8 cellular contexts compared by ENCODE assay signal in the genomic region with DNA sequence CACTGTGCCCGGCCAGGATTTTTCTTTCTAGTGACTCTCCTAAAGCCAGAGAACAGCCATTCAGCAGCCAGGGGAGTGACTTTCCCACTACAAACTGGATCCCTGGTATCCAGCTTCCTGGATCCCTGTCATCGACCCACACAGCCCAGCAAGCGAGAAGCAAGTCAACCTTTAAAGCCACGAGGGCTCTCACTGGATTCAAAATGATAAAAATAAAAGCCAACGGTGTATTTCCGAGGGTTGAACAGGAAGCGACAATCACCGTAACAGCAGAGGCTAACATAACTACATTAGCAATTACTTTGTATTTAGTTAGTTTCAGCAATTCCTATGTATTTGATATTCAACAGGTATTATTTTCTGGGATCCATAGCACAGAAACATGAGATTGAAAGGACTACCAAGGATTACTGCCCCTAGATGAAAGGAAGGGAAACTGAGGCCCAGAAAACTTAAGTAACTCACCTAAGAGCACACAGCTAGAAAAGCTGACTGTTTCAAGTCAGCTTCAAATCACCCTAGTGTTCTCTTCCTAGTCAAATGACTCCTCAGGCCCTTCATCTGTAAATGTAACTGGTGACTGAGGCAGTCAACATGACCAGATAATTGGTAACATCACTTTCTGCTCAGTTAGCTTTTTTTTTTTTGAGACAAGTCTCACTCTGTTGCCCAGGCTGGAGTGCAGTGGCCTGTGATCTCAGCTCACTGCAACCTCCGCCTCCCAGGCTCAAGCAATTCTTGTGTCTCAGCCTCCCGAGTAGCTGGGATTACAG. TPM values are rescaled to one million over a fixed set of nuclear protein-coding genes. Genes with fewer than 3 reads are reported as not detected.
DNase-seq lines count a peak whose midpoint lies in the region; ATAC-seq and TF ChIP-seq lines count a peak whose summit lies in the region.

No MANE protein-coding gene starts in this region.

- H3K9me3 ChIP-seq in breast epithelium (peaks cover 0 to 8% of the 10 kb centered on the region in 2 donors), mesenchymal stem cell (ENCODE audit: control insufficient read depth, low read length) (peaks cover 10% of the 10 kb centered on the region), transverse colon (peaks cover 0 to 4% of the 10 kb centered on the region in 2 donors)

- no peaks in the 10 kb centered on the region for H3K27me3 ChIP-seq in breast epithelium
- H3K27me3 ChIP-seq in mesenchymal stem cell (ENCODE audit: control insufficient read depth in 1 of 2, insufficient read depth in 1 of 2, low read length in 2 of 2) = no peaks in the 10 kb centered on the region
- H3K27me3 ChIP-seq in transverse colon = no peaks in the 10 kb centered on the region

- TF ChIP-seq EP300 in transverse colon (IDR thresholded peaks at IDR 0.05; ENCODE audit: low read depth) = no peak

- ATAC-seq in HG02571 (IDR thresholded peaks at IDR 0.05; ENCODE audit: unreplicated experiment) = no peak
- no peak for ATAC-seq in omental fat pad (ENCODE audit: low FRiP score)
- no peak for ATAC-seq in GM18502 (IDR thresholded peaks at IDR 0.05; ENCODE audit: poor library complexity, unreplicated experiment)

- no peak overlapping the region for H2BK5ac ChIP-seq in mesenchymal stem cell (ENCODE audit: low read depth, low read length, poor library complexity, severe bottlenecking)

- intact Hi-C loops in activated naive CD4-positive, alpha-beta T cell treated with anti-CD3 and anti-CD28 coated beads for 36 hours (cut with micrococcal nuclease) = loop anchor here (2.0 to 5.0 kb wide), 2 partner anchors 157 to 846 kb away; no protein-coding TSS in a partner anchor
- intact Hi-C loops in breast epithelium (cut with DNase I; ENCODE audit: low total_unique reads) (no loop called here), transverse colon (cut with DNase I; ENCODE audit: low total_unique reads) (no loop called here)

- H2BK120ac ChIP-seq in mesenchymal stem cell (ENCODE audit: low read depth, low read length) = no peak overlapping the region

- H3K18ac ChIP-seq in mesenchymal stem cell (ENCODE audit: low read depth in 1 of 2, low read length in 2 of 2) = no peak overlapping the region

- no peak overlapping the region for H2AK5ac ChIP-seq in mesenchymal stem cell (ENCODE audit: low read length, severe bottlenecking)

- peak overlapping the region; percentile 62 for H3K9ac ChIP-seq in mesenchymal stem cell (ENCODE audit: low read length)

- TF ChIP-seq CTCF in breast epithelium (IDR thresholded peaks at IDR 0.05) (no peak), transverse colon (IDR thresholded peaks at IDR 0.05) (no peak), omental fat pad (IDR thresholded peaks at IDR 0.05) (no peak)

- peak overlapping the region; percentile 72 for H3K4me3 Mint-ChIP-seq in activated naive CD4-positive, alpha-beta T cell treated with anti-CD3 and anti-CD28 coated beads for 36 hours

- H3K36me3 Mint-ChIP-seq in activated naive CD4-positive, alpha-beta T cell treated with anti-CD3 and anti-CD28 coated beads for 36 hours (ENCODE audit: low read depth) = peaks cover 11% of the 10 kb centered on the region

- H2BK12ac ChIP-seq in mesenchymal stem cell (ENCODE audit: low read length in 2 of 2) = no peak overlapping the region

- WGBS in mesenchymal stem cell = 85% methylated on average over 7 of the region's 10 CpGs
- WGBS in transverse colon (ENCODE audit: low coverage in 1 of 2), 2 donors = 55 to 67% methylated on average over 5 to 10 of the region's 10 CpGs

- no peak overlapping the region for H2AFZ ChIP-seq in mesenchymal stem cell (ENCODE audit: low read depth, low read length)

- no peak overlapping the region for H3K14ac ChIP-seq in mesenchymal stem cell (ENCODE audit: low read length in 2 of 2)

- H3K36me3 ChIP-seq in breast epithelium (no peaks in the 10 kb centered on the region), mesenchymal stem cell (ENCODE audit: control insufficient read depth in 1 of 2, insufficient read depth in 2 of 2, low read depth in 1 of 2, low read length in 2 of 2) (peaks cover 5 to 12% of the 10 kb centered on the region in 2 experiments), transverse colon (no peaks in the 10 kb centered on the region)

- CTCF ChIA-PET in activated naive CD4-positive, alpha-beta T cell treated with anti-CD3 and anti-CD28 coated beads for 36 hours (lab: Charles Lee) = interaction anchor here (0.6 to 3.1 kb wide), 6 partner anchors 8 to 1036 kb away, joined by 3 to 10 read pairs (median 4); a partner anchor contains a TSS

- H3K79me1 ChIP-seq in mesenchymal stem cell (replicated peaks; ENCODE audit: low read length, poor library complexity, severe bottlenecking) = peaks cover 16% of the 10 kb centered on the region

- H3K4me2 ChIP-seq in mesenchymal stem cell (ENCODE audit: low read length, poor library complexity, severe bottlenecking) = no peak overlapping the region

- in situ Hi-C loops in transverse colon (cut with MboI; ENCODE audit: low pct_ligation_motif_present in 1 of 4, low pct_unique_long_range_greater_than_20kb in 1 of 4, low sequenced_read_pairs in 3 of 4) = no loop called here

- peaks cover 5% of the 10 kb centered on the region for H3K9me3 Mint-ChIP-seq in activated naive CD4-positive, alpha-beta T cell treated with anti-CD3 and anti-CD28 coated beads for 36 hours

- H3K27me3 Mint-ChIP-seq in activated naive CD4-positive, alpha-beta T cell treated with anti-CD3 and anti-CD28 coated beads for 36 hours (ENCODE audit: low read depth) = no peaks in the 10 kb centered on the region

- H3K27ac ChIP-seq in breast epithelium (peak overlapping the region; percentile 99 to 100), mesenchymal stem cell (ENCODE audit: low read length, poor library complexity, severe bottlenecking) (no peak overlapping the region), transverse colon (peak overlapping the region; percentile 100)

- H2BK15ac ChIP-seq in mesenchymal stem cell (ENCODE audit: low read depth, poor library complexity, severe bottlenecking) = no peak overlapping the region

- no peak overlapping the region for H4K91ac ChIP-seq in mesenchymal stem cell (ENCODE audit: low read length)

- H3K4me3 ChIP-seq in breast epithelium (no peak overlapping the region), mesenchymal stem cell (ENCODE audit: insufficient read depth in 1 of 2, low read depth in 1 of 2, low read length in 2 of 2) (no peak overlapping the region), transverse colon (no peak overlapping the region)

- peak; percentile 52 for DNase-seq in activated naive CD4-positive, alpha-beta T cell treated with anti-CD3 and anti-CD28 coated beads for 36 hours
- DNase-seq in activated naive CD4-positive, alpha-beta T cell treated with anti-CD3 and anti-CD28 coated beads, Interleukin-2, amount 50 U/mL, for 16 hours = no peak
- no peak for DNase-seq in breast epithelium (ENCODE audit: low spot score in 2 of 2)
- DNase-seq in mesenchymal stem cell = no peak
- DNase-seq in transverse colon = no peak
- DNase-seq in omental fat pad (ENCODE audit: low spot score) = no peak

- H3K4me1 ChIP-seq in breast epithelium = peaks cover 0 to 21% of the 10 kb centered on the region in 2 donors
- H3K4me1 ChIP-seq in mesenchymal stem cell (ENCODE audit: control insufficient read depth, insufficient read depth, low read depth, low read length) = peaks cover 9% of the 10 kb centered on the region
- peaks cover 4 to 34% (median 29%) of the 10 kb centered on the region in 4 donors for H3K4me1 ChIP-seq in transverse colon

- no peak for TF ChIP-seq POLR2A in breast epithelium (IDR thresholded peaks at IDR 0.05)
- no peak for TF ChIP-seq POLR2A in transverse colon (IDR thresholded peaks at IDR 0.05)

- peak overlapping the region; percentile 96 for H3K27ac Mint-ChIP-seq in activated naive CD4-positive, alpha-beta T cell treated with anti-CD3 and anti-CD28 coated beads for 36 hours

- no peak overlapping the region for H4K8ac ChIP-seq in mesenchymal stem cell (ENCODE audit: low read length)

- H3K4ac ChIP-seq in mesenchymal stem cell (ENCODE audit: low read depth in 1 of 2, low read length in 2 of 2) = no peak overlapping the region

- H3K4me1 Mint-ChIP-seq in activated naive CD4-positive, alpha-beta T cell treated with anti-CD3 and anti-CD28 coated beads for 36 hours (ENCODE audit: low read depth) = peaks cover 49% of the 10 kb centered on the region

- no peak overlapping the region for H3K23ac ChIP-seq in mesenchymal stem cell (ENCODE audit: low read length in 2 of 2)

RNA-seq across cellular contexts. Expression of a gene that starts 2.7 kb away (rescaled TPM):
- total RNA-seq in activated naive CD4-positive, alpha-beta T cell treated with anti-CD3 and anti-CD28 coated beads for 36 hours = 10 to 100 TPM; 13.8 to 14.0 TPM
- total RNA-seq in breast epithelium (1 to 10 TPM; 2.6 to 3.7 (median 3.6) TPM), transverse colon (1 to 10 TPM; 3.7 to 9.0 (median 8.1) TPM), omental fat pad (1 to 10 TPM; 2.8 to 7.6 (median 3.2) TPM)
- polyA plus RNA-seq in mesenchymal stem cell (2013, experiment 1 of 2) = 6.8 TPM
- polyA plus RNA-seq in mesenchymal stem cell (2013, experiment 2 of 2) = 6.4 TPM

RNA-seq across cellular contexts. Expression of a gene that starts 24.5 kb away (rescaled TPM):
- total RNA-seq in activated naive CD4-positive, alpha-beta T cell treated with anti-CD3 and anti-CD28 coated beads for 36 hours = not detected
- total RNA-seq in breast epithelium = not detected
- not detected for polyA plus RNA-seq in mesenchymal stem cell (2013, experiment 1 of 2)
- polyA plus RNA-seq in mesenchymal stem cell (2013, experiment 2 of 2) = not detected
- not detected for total RNA-seq in transverse colon
- not detected for total RNA-seq in omental fat pad

RNA-seq across cellular contexts. Expression of a gene that starts 28.1 kb away (rescaled TPM):
- total RNA-seq in activated naive CD4-positive, alpha-beta T cell treated with anti-CD3 and anti-CD28 coated beads for 36 hours = 10 to 100 TPM; 59.3 to 59.4 TPM
- total RNA-seq in breast epithelium (10 to 100 TPM in 1 of 3 donors, 1 to 10 TPM in 2; 5.1 to 11.0 (median 5.2) TPM), transverse colon (1 to 10 TPM in 3 of 4 donors, under 1 TPM in 1; 0.37 to 2.1 (median 1.5) TPM), omental fat pad (10 to 100 TPM in 1 of 4 donors, 1 to 10 TPM in 3; 4.5 to 12.8 (median 6.3) TPM)
- 7.5 TPM for polyA plus RNA-seq in mesenchymal stem cell (2013, experiment 1 of 2)
- polyA plus RNA-seq in mesenchymal stem cell (2013, experiment 2 of 2) = 7.9 TPM

RNA-seq across cellular contexts. Expression of a gene that starts 51.2 kb away (rescaled TPM):
- 10 to 100 TPM; 67.7 to 70.6 TPM for total RNA-seq in activated naive CD4-positive, alpha-beta T cell treated with anti-CD3 and anti-CD28 coated beads for 36 hours
- total RNA-seq in breast epithelium (10 to 100 TPM; 13.4 to 22.7 (median 19.0) TPM), transverse colon (10 to 100 TPM; 26.2 to 61.7 (median 35.8) TPM), omental fat pad (10 to 100 TPM in 3 of 4 donors, 1 to 10 TPM in 1; 8.9 to 22.9 (median 11.9) TPM)
- polyA plus RNA-seq in mesenchymal stem cell (2013, experiment 1 of 2) = 14.8 TPM
- polyA plus RNA-seq in mesenchymal stem cell (2013, experiment 2 of 2) = 14.2 TPM

RNA-seq across cellular contexts. Expression of a gene that starts 58.4 kb away (rescaled TPM):
- total RNA-seq in activated naive CD4-positive, alpha-beta T cell treated with anti-CD3 and anti-CD28 coated beads for 36 hours = not detected
- 1 to 10 TPM in 2 of 3 donors, not detected in 1; 2.5 to 3.9 TPM for total RNA-seq in breast epithelium
- polyA plus RNA-seq in mesenchymal stem cell (2013, experiment 1 of 2) = 0.43 TPM
- 0.51 TPM for polyA plus RNA-seq in mesenchymal stem cell (2013, experiment 2 of 2)
- total RNA-seq in transverse colon = under 1 TPM in 2 of 4 donors, not detected in 2; 0.14 to 0.32 TPM
- total RNA-seq in omental fat pad = not detected

Comparison
In these comparisons a context has a peak if more than half of its experiments do, and no peak if none do; other contexts are left out.
1. RNA of a gene that starts 28.1 kb away (total RNA-seq): 59.3 to 59.4 TPM in activated naive CD4-positive, alpha-beta T cell treated with anti-CD3 and anti-CD28 coated beads for 36 hours; 4.5 to 12.8 TPM in omental fat pad, 5.1 to 11.0 TPM in breast epithelium and 0.37 to 2.1 TPM in transverse colon; every median in the first group is over 4 times any median in the second.